Comparison of ENCODE assay signal across 8 cellular contexts in the genomic region with DNA sequence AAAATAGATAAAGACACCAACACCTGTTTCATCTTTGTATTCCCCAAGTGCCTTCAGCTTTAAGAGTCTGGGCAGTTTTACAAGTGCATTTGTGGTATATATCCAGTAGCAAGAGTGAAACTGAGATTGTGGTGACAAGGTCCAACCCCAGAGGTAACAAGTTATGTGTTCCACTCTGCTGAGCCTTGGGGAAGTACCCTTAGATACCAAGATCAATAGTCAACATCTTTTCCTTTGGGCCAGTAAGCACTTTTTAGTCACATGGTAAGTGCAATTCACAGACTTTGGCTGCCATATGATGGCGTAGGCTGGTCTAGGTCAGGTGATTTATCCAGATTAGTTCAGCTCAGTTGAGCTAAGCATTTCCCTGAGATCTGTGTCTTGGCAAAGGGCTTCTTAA. TPM values are rescaled to one million over a fixed set of nuclear protein-coding genes. Genes with fewer than 3 reads are reported as not detected.
A peak's percentile ranks its signal among the peaks of the same experiment; 100 is the strongest.
DNase-seq lines count a peak whose midpoint lies in the region; ATAC-seq and TF ChIP-seq lines count a peak whose summit lies in the region.
"Not testable (repeated sequence)": the region's sequence is repeated elsewhere in the genome, so short reads cannot be mapped to it uniquely, and the experiment has no call there.

No MANE protein-coding gene starts in this region.

- H3K27ac Mint-ChIP-seq in T-helper 2 cell treated with Interferon-gamma antibody and Interleukin-4, amounts not matched to agents 5 μg/mL and 100 μg/mL, for 36 hours = peak overlapping the region; percentile 49
- not testable (repeated sequence) for H3K27ac Mint-ChIP-seq in stimulated activated naive CD8-positive, alpha-beta T cell treated with anti-CD3 and anti-CD28 coated beads, Interleukin-15, amount 100 ng/mL, for 72 hours

- peak; percentile 89 for ATAC-seq in GM19452 (IDR thresholded peaks at IDR 0.05; ENCODE audit: unreplicated experiment)
- ATAC-seq in HG02798 (IDR thresholded peaks at IDR 0.05; ENCODE audit: poor library complexity, unreplicated experiment) = peak; percentile 98
- ATAC-seq in HG03439 (IDR thresholded peaks at IDR 0.05; ENCODE audit: unreplicated experiment) = peak; percentile 95
- ATAC-seq in body of pancreas = peak; percentile 42
- ATAC-seq in left lung = peak; percentile 73
- ATAC-seq in stimulated activated naive CD8-positive, alpha-beta T cell treated with anti-CD3 and anti-CD28 coated beads, Interleukin-15, amount 100 ng/mL, for 72 hours = peak; percentile 100

- TF ChIP-seq POLR2A in body of pancreas (IDR thresholded peaks at IDR 0.05) = not testable (repeated sequence)

- not testable (repeated sequence) for H3K9me3 ChIP-seq in body of pancreas, left lung

- H3K27me3 Mint-ChIP-seq in T-helper 2 cell treated with Interferon-gamma antibody and Interleukin-4, amounts not matched to agents 5 μg/mL and 100 μg/mL, for 36 hours (ENCODE audit: low read depth) = peaks cover 47% of the 10 kb centered on the region
- peaks cover 24% of the 10 kb centered on the region for H3K27me3 Mint-ChIP-seq in stimulated activated naive CD8-positive, alpha-beta T cell treated with anti-CD3 and anti-CD28 coated beads, Interleukin-15, amount 100 ng/mL, for 72 hours

- peak; percentile 51 for DNase-seq in GM13977 (ENCODE audit: low spot score)
- DNase-seq in T-helper 2 cell treated with Interferon-gamma antibody and Interleukin-4, amounts not matched to agents 5 μg/mL and 100 μg/mL, for 36 hours (ENCODE audit: low spot score) = peak; percentile 73
- peak in 1 of 4 donors; percentile 34 for DNase-seq in body of pancreas
- DNase-seq in left lung = not testable (repeated sequence)
- peak; percentile 39 to 65 for DNase-seq in stimulated activated naive CD8-positive, alpha-beta T cell treated with anti-CD3 and anti-CD28 coated beads, Interleukin-15, amount 100 ng/mL, for 72 hours

- H3K36me3 Mint-ChIP-seq in T-helper 2 cell treated with Interferon-gamma antibody and Interleukin-4, amounts not matched to agents 5 μg/mL and 100 μg/mL, for 36 hours (ENCODE audit: low read depth) = not testable (repeated sequence)

- peaks cover 17% of the 10 kb centered on the region for H3K4me1 Mint-ChIP-seq in T-helper 2 cell treated with Interferon-gamma antibody and Interleukin-4, amounts not matched to agents 5 μg/mL and 100 μg/mL, for 36 hours (ENCODE audit: low read depth)
- peaks cover 11% of the 10 kb centered on the region for H3K4me1 Mint-ChIP-seq in stimulated activated naive CD8-positive, alpha-beta T cell treated with anti-CD3 and anti-CD28 coated beads, Interleukin-15, amount 100 ng/mL, for 72 hours

- H3K36me3 ChIP-seq in body of pancreas (replicated peaks in 1 of 2; ENCODE audit: insufficient read depth in 1 of 2, low read depth in 2 of 2); left lung: not testable (repeated sequence)

- not testable (repeated sequence) for TF ChIP-seq CTCF in GM13977 (IDR thresholded peaks at IDR 0.05; ENCODE audit: extremely low read depth, insufficient read depth, missing control alignments); body of pancreas (IDR thresholded peaks at IDR 0.05); left lung (IDR thresholded peaks at IDR 0.05)

- 50% methylated on average over 1 of the region's 1 CpG; no CpG with 5 or more reads in 1 of the 2 donors for WGBS in body of pancreas, 2 donors

- H3K4me1 ChIP-seq in body of pancreas, left lung: not testable (repeated sequence)

- H3K27ac ChIP-seq in body of pancreas = not testable (repeated sequence)
- peak overlapping the region in 1 of 2 donors; percentile 19 for H3K27ac ChIP-seq in left lung

- H3K27me3 ChIP-seq in body of pancreas, left lung: not testable (repeated sequence)

- H3K4me3 ChIP-seq in body of pancreas, left lung: not testable (repeated sequence)

- intact Hi-C loops in body of pancreas (cut with DNase I); left lung (cut with DNase I): not testable (repeated sequence)

- in situ Hi-C loops in GM13977 (cut with MboI; ENCODE audit: low pct_unique_long_range_greater_than_20kb, low sequenced_read_pairs, unreplicated experiment) = not testable (repeated sequence)

- not testable (repeated sequence) for H3K9me3 Mint-ChIP-seq in T-helper 2 cell treated with Interferon-gamma antibody and Interleukin-4, amounts not matched to agents 5 μg/mL and 100 μg/mL, for 36 hours; stimulated activated naive CD8-positive, alpha-beta T cell treated with anti-CD3 and anti-CD28 coated beads, Interleukin-15, amount 100 ng/mL, for 72 hours

- not testable (repeated sequence) for H3K4me3 Mint-ChIP-seq in T-helper 2 cell treated with Interferon-gamma antibody and Interleukin-4, amounts not matched to agents 5 μg/mL and 100 μg/mL, for 36 hours
- peak overlapping the region in 1 of 2 donors; percentile 15 for H3K4me3 Mint-ChIP-seq in stimulated activated naive CD8-positive, alpha-beta T cell treated with anti-CD3 and anti-CD28 coated beads, Interleukin-15, amount 100 ng/mL, for 72 hours

RNA-seq across cellular contexts. Expression of a gene that starts 19.8 kb away (rescaled TPM):
- total RNA-seq in body of pancreas (10 to 100 TPM; 20.8 to 41.8 TPM), left lung (100 to 1,000 TPM; 247 to 251 TPM)

RNA-seq across cellular contexts. Expression of a gene that starts 25.9 kb away (rescaled TPM):
- total RNA-seq in body of pancreas (10 to 100 TPM; 21.8 to 27.8 TPM), left lung (10 to 100 TPM; 35.7 to 38.7 TPM)

Comparison
In these comparisons a context has a peak if more than half of its experiments do, and no peak if none do; other contexts are left out.
1. ATAC-seq: peak in every context shown above with its lines; median percentile 100 in stimulated activated naive CD8-positive, alpha-beta T cell treated with anti-CD3 and anti-CD28 coated beads, Interleukin-15, amount 100 ng/mL, for 72 hours; 98 in HG02798; 95 in HG03439; 89 in GM19452; 73 in left lung; 42 in body of pancreas.
2. RNA of a gene that starts 19.8 kb away (total RNA-seq): 247 to 251 TPM in left lung; 20.8 to 41.8 TPM in body of pancreas; every median in the first group is over 4 times any median in the second.